Comparison of ENCODE assay signal across 2 cellular contexts in the genomic region with DNA sequence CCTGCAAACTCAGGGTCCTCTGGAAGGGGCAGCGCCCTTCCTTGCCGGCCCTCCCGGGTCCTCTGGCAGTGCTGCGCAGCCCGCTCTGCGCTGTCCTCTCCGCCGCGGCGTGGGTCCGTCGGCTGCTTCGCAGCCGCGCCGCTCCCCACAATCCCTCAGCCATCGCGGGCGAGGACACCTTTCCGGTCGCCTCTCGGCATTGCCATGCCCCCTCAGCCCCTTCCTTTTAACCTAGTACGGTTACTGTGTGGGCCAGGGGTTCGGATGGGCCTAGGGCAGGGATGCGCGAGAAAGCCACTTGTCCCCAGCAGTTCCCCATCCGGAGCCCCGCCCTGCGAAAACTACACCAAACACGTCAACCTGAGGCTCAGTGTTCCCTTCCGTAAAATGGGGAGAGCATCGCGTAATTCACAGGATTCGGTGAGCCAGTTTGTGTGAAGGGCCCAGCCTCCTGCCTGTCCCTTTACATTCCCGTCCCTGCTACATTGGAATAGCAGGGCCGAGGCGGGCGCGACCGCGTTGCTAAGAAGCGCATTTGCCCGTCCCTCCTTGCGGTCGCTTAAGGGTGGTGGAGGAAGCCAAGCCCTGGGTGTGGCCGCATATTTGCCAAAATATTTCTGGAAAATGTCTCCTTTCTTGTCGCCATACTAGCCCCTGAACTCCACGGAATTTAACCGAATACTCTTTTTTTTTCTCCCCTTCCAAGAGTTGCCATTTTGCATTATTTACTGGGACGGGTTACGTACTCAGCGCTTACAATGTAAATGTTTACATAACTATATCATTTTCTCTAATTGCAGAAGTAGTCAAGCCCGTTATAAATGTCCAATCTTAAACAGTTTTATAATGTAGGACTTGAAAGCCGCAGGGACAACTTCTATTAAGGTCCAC.
A peak's percentile ranks its signal among the peaks of the same experiment; 100 is the strongest.
TF ChIP-seq lines count a peak whose summit lies in the region.

No MANE protein-coding gene starts in this region.

TF ChIP-seq in HEK293, 187 proteins besides CTCF, POLR2A, EP300 and RAD21 (continued from another document and continues in another):
- TF ChIP-seq, protein P1, sequence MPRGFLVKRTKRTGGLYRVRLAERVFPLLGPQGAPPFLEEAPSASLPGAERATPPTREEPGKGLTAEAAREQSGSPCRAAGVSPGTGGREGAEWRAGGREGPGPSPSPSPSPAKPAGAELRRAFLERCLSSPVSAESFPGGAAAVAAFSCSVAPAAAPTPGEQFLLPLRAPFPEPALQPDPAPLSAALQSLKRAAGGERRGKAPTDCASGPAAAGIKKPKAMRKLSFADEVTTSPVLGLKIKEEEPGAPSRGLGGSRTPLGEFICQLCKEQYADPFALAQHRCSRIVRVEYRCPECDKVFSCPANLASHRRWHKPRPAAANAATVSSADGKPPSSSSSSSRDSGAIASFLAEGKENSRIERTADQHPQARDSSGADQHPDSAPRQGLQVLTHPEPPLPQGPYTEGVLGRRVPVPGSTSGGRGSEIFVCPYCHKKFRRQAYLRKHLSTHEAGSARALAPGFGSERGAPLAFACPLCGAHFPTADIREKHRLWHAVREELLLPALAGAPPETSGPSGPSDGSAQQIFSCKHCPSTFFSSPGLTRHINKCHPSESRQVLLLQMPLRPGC (tag by site-specific recombination; IDR thresholded peaks at IDR 0.05) = peak; percentile 71; the same call in 1 of the 2 replicates
- TF ChIP-seq, protein P2, sequence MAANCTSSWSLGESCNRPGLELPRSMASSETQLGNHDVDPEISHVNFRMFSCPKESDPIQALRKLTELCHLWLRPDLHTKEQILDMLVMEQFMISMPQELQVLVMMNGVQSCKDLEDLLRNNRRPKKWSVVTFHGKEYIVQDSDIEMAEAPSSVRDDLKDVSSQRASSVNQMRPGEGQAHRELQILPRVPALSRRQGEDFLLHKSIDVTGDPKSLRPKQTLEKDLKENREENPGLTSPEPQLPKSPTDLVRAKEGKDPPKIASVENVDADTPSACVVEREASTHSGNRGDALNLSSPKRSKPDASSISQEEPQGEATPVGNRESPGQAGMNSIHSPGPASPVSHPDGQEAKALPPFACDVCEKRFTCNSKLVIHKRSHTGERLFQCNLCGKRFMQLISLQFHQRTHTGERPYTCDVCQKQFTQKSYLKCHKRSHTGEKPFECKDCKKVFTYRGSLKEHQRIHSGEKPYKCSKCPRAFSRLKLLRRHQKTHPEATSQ (tag by site-specific recombination; IDR thresholded peaks at IDR 0.05) = peak; percentile 32; the same call in 1 of the 2 replicates
- TF ChIP-seq ZNF624 (tag by site-specific recombination; IDR thresholded peaks at IDR 0.05) = no peak
- no peak for TF ChIP-seq SCRT2 (tag by site-specific recombination; IDR thresholded peaks at IDR 0.05)
- no peak for TF ChIP-seq ZNF571 (tag by site-specific recombination; IDR thresholded peaks at IDR 0.05)
- TF ChIP-seq ZNF768 (tag by site-specific recombination; IDR thresholded peaks at IDR 0.05) = 0 out of 2 replicates have a peak, but pooled peaks have one; percentile 31
- no peak for TF ChIP-seq ZNF785 (tag by site-specific recombination; IDR thresholded peaks at IDR 0.05)
- TF ChIP-seq, protein P3, sequence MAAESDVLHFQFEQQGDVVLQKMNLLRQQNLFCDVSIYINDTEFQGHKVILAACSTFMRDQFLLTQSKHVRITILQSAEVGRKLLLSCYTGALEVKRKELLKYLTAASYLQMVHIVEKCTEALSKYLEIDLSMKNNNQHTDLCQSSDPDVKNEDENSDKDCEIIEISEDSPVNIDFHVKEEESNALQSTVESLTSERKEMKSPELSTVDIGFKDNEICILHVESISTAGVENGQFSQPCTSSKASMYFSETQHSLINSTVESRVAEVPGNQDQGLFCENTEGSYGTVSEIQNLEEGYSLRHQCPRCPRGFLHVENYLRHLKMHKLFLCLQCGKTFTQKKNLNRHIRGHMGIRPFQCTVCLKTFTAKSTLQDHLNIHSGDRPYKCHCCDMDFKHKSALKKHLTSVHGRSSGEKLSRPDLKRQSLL (tag by site-specific recombination; IDR thresholded peaks at IDR 0.05) = no peak
- peak; percentile 40 for TF ChIP-seq SP2 (tag by site-specific recombination; IDR thresholded peaks at IDR 0.05)
- 0 out of 2 replicates have a peak, but pooled peaks have one; percentile 12 for TF ChIP-seq ZNF10 (tag by site-specific recombination; IDR thresholded peaks at IDR 0.05)
- peak; percentile 69 for TF ChIP-seq SP7 (tag by site-specific recombination; IDR thresholded peaks at IDR 0.05)
- no peak for TF ChIP-seq ZNF658 (tag by site-specific recombination; IDR thresholded peaks at IDR 0.05)
- TF ChIP-seq ZNF138 (tag by site-specific recombination; IDR thresholded peaks at IDR 0.05; ENCODE audit: borderline replicate concordance) = no peak
- no peak for TF ChIP-seq ZNF48 (tag by site-specific recombination; IDR thresholded peaks at IDR 0.05)
- TF ChIP-seq, protein P4, sequence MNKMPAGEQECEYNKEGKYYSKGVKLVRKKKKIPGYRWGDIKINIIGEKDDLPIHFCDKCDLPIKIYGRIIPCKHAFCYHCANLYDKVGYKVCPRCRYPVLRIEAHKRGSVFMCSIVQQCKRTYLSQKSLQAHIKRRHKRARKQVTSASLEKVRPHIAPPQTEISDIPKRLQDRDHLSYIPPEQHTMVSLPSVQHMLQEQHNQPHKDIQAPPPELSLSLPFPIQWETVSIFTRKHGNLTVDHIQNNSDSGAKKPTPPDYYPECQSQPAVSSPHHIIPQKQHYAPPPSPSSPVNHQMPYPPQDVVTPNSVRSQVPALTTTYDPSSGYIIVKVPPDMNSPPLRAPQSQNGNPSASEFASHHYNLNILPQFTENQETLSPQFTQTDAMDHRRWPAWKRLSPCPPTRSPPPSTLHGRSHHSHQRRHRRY (tag by site-specific recombination; IDR thresholded peaks at IDR 0.05) = no peak
- no peak for TF ChIP-seq ZNF16 (tag by site-specific recombination; IDR thresholded peaks at IDR 0.05; ENCODE audit: low read depth)
- TF ChIP-seq ZNF324 (tag by site-specific recombination; IDR thresholded peaks at IDR 0.05) = 0 out of 2 replicates have a peak, but pooled peaks have one; percentile 27
- peak; percentile 34; the same call in 1 of the 2 replicates for TF ChIP-seq YY1 (tag by site-specific recombination; IDR thresholded peaks at IDR 0.05)
- no peak for TF ChIP-seq ZNF174 (tag by site-specific recombination; IDR thresholded peaks at IDR 0.05)
- TF ChIP-seq KLF9 (tag by site-specific recombination; IDR thresholded peaks at IDR 0.05; ENCODE audit: low read depth) = peak; percentile 25; the same call in 1 of the 2 replicates
- TF ChIP-seq ZNF837 (tag by site-specific recombination; IDR thresholded peaks at IDR 0.05) = no peak
- peak; percentile 79; the same call in 1 of the 2 replicates for TF ChIP-seq ZNF24 (tag by site-specific recombination; IDR thresholded peaks at IDR 0.05)

TF ChIP-seq in K562, 482 proteins besides CTCF, POLR2A, EP300 and RAD21 (continued from another document and continues in another):
- TF ChIP-seq, protein P5, sequence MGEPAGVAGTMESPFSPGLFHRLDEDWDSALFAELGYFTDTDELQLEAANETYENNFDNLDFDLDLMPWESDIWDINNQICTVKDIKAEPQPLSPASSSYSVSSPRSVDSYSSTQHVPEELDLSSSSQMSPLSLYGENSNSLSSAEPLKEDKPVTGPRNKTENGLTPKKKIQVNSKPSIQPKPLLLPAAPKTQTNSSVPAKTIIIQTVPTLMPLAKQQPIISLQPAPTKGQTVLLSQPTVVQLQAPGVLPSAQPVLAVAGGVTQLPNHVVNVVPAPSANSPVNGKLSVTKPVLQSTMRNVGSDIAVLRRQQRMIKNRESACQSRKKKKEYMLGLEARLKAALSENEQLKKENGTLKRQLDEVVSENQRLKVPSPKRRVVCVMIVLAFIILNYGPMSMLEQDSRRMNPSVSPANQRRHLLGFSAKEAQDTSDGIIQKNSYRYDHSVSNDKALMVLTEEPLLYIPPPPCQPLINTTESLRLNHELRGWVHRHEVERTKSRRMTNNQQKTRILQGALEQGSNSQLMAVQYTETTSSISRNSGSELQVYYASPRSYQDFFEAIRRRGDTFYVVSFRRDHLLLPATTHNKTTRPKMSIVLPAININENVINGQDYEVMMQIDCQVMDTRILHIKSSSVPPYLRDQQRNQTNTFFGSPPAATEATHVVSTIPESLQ (CRISPR knock-in tag; IDR thresholded peaks at IDR 0.05) = no peak
- TF ChIP-seq SIN3B (IDR thresholded peaks at IDR 0.05; ENCODE audit: low read depth) (0 out of 2 replicates have a peak, but pooled peaks have one; percentile 4), ATF1 (CRISPR knock-in tag; IDR thresholded peaks at IDR 0.05) (no peak), ATF1 (tag; IDR thresholded peaks at IDR 0.05) (peak; percentile 78), RNF2 (IDR thresholded peaks at IDR 0.05) (no peak), CREM (IDR thresholded peaks at IDR 0.05; ENCODE audit: low read depth) (peak; percentile 34; the same call in 1 of the 2 replicates), NCOA6 (IDR thresholded peaks at IDR 0.05) (no peak), PHF8 (IDR thresholded peaks at IDR 0.05; ENCODE audit: borderline replicate concordance, low read length) (peak; percentile 27; the same call in 1 of the 2 replicates), HDGF (IDR thresholded peaks at IDR 0.05) (peak; percentile 71; the same call in 1 of the 2 replicates), SIX5 (IDR thresholded peaks at IDR 0.05; ENCODE audit: borderline replicate concordance in 1 of 2, insufficient read depth in 1 of 2, low read depth in 1 of 2, low read length in 2 of 2) (no peak), ZNF778 (CRISPR knock-in tag; IDR thresholded peaks at IDR 0.05) (no peak), HDAC1 (IDR thresholded peaks at IDR 0.05) (peak in 1 of 2 experiments; percentile 43; a peak in 2 of 4 replicates), SMARCE1 (IDR thresholded peaks at IDR 0.05) (0 out of 2 replicates have a peak, but pooled peaks have one; percentile 19), DNMT1 (IDR thresholded peaks at IDR 0.05) (no peak), MIER1 (IDR thresholded peaks at IDR 0.05; ENCODE audit: low read depth) (no peak), EP400 (IDR thresholded peaks at IDR 0.05) (peak; percentile 28; the same call in 1 of the 2 replicates), DPF2 (IDR thresholded peaks at IDR 0.05) (no peak), PCBP1 (IDR thresholded peaks at IDR 0.05; ENCODE audit: low read depth, low read length, poor library complexity, severe bottlenecking) (peak; percentile 64), PHF20 (IDR thresholded peaks at IDR 0.05; ENCODE audit: partially characterized antibody) (peak; percentile 60)
- TF ChIP-seq, protein P6, sequence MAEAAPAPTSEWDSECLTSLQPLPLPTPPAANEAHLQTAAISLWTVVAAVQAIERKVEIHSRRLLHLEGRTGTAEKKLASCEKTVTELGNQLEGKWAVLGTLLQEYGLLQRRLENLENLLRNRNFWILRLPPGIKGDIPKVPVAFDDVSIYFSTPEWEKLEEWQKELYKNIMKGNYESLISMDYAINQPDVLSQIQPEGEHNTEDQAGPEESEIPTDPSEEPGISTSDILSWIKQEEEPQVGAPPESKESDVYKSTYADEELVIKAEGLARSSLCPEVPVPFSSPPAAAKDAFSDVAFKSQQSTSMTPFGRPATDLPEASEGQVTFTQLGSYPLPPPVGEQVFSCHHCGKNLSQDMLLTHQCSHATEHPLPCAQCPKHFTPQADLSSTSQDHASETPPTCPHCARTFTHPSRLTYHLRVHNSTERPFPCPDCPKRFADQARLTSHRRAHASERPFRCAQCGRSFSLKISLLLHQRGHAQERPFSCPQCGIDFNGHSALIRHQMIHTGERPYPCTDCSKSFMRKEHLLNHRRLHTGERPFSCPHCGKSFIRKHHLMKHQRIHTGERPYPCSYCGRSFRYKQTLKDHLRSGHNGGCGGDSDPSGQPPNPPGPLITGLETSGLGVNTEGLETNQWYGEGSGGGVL (CRISPR knock-in tag; IDR thresholded peaks at IDR 0.05) = no peak
- TF ChIP-seq, protein P7, sequence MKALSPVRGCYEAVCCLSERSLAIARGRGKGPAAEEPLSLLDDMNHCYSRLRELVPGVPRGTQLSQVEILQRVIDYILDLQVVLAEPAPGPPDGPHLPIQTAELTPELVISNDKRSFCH (CRISPR knock-in tag; IDR thresholded peaks at IDR 0.05) = no peak
- TF ChIP-seq, protein P7 (tag; IDR thresholded peaks at IDR 0.05) = no peak
- TF ChIP-seq, protein P8, sequence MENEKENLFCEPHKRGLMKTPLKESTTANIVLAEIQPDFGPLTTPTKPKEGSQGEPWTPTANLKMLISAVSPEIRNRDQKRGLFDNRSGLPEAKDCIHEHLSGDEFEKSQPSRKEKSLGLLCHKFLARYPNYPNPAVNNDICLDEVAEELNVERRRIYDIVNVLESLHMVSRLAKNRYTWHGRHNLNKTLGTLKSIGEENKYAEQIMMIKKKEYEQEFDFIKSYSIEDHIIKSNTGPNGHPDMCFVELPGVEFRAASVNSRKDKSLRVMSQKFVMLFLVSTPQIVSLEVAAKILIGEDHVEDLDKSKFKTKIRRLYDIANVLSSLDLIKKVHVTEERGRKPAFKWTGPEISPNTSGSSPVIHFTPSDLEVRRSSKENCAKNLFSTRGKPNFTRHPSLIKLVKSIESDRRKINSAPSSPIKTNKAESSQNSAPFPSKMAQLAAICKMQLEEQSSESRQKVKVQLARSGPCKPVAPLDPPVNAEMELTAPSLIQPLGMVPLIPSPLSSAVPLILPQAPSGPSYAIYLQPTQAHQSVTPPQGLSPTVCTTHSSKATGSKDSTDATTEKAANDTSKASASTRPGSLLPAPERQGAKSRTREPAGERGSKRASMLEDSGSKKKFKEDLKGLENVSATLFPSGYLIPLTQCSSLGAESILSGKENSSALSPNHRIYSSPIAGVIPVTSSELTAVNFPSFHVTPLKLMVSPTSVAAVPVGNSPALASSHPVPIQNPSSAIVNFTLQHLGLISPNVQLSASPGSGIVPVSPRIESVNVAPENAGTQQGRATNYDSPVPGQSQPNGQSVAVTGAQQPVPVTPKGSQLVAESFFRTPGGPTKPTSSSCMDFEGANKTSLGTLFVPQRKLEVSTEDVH (IDR thresholded peaks at IDR 0.05; ENCODE audit: low read depth, partially characterized antibody) = no peak
